8 cellular contexts compared by ENCODE assay signal in the genomic region with DNA sequence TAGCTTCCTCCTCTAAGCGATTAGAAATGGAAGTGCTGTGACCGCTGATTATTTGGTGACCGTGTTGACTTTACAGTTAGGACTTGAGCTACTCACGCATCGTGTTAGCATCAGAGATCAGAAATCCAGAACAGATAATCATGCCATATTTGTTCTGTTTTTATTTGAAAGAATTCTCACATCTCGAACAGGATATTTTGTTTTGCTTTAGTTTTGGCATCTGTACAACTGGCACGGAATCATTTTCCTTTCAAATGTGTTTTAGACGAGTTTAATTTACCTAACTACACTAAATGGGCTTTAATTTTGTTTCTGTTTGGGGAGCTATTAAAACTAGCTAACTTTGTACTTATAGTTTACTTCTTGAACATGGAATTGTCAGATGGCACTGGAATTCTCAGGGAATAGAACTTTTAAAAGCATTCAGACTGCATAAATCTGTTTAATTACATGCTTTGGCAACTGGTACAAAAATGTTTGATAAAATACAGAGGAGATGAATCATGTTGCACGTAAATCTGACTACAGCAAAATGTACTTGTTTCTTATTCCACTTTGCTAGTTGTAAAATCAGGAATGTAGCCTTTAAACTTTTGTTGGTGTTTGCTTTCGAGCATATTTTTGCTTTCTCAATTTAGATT. TPM values are rescaled to one million over a fixed set of nuclear protein-coding genes. Genes with fewer than 3 reads are reported as not detected.
DNase-seq lines count a peak whose midpoint lies in the region; ATAC-seq and TF ChIP-seq lines count a peak whose summit lies in the region.

No MANE protein-coding gene starts in this region.

- no peak for TF ChIP-seq CTCF in fibroblast of lung (conservative IDR thresholded peaks at IDR 0.05 in 1 of 2, IDR thresholded peaks at IDR 0.05 in 1 of 2; ENCODE audit: low read depth in 1 of 2, low read length in 2 of 2)
- TF ChIP-seq CTCF in retinal pigment epithelial cell (conservative IDR thresholded peaks at IDR 0.05; ENCODE audit: low read depth, low read length), result no peak

- CTCF ChIA-PET in T-cell (lab: Charles Lee), result interaction anchor here (0.6 to 2.1 kb wide), 7 partner anchors 9 to 1760 kb away, joined by 3 to 8 read pairs (median 4); no protein-coding TSS in a partner anchor

- H3K4me3 ChIP-seq in fibroblast of lung (replicated peaks in 1 of 4; ENCODE audit: control extremely low read depth in 1 of 4, insufficient read depth in 1 of 4, low read depth in 3 of 4, low read length in 4 of 4), result peak overlapping the region; percentile 86 to 97 (median 93)
- H3K4me3 ChIP-seq in retinal pigment epithelial cell (ENCODE audit: low read length), result peak overlapping the region; percentile 92

- H3K27ac Mint-ChIP-seq in T-cell, result peak overlapping the region in 1 of 2 donors; percentile 12

- H3K79me2 ChIP-seq in fibroblast of lung (ENCODE audit: control insufficient read depth, insufficient read depth, low read length), result peaks cover 57% of the 10 kb centered on the region

- peaks cover 3% of the 10 kb centered on the region for H3K4me1 ChIP-seq in fibroblast of lung (ENCODE audit: control insufficient read depth, extremely low read depth, insufficient read depth, low read length)

- H3K27me3 Mint-ChIP-seq in T-cell, result peaks cover 13 to 14% of the 10 kb centered on the region in 2 donors

- POLR2A ChIA-PET in T-cell (lab: Charles Lee), result interaction anchor here in 1 of 2 donors (0.6 to 0.7 kb wide), 2 partner anchors 10 to 12 kb away, joined by 3 read pairs; no protein-coding TSS in a partner anchor

- peak overlapping the region; percentile 91 to 96 (median 93) for H3K4me3 Mint-ChIP-seq in T-cell

- H3K9me3 ChIP-seq in fibroblast of lung (ENCODE audit: control insufficient read depth, insufficient read depth, low read depth, low read length), result no peaks in the 10 kb centered on the region

- H3K4me1 Mint-ChIP-seq in T-cell, result peaks cover 37 to 42% (median 39%) of the 10 kb centered on the region in 3 donors

- H3K27ac ChIP-seq in fibroblast of lung (ENCODE audit: insufficient read depth, low read length), result peak overlapping the region; percentile 97

- no peak for ATAC-seq in T-cell (replicated peaks in 1 of 4)
- no peak for ATAC-seq in HG03280 (IDR thresholded peaks at IDR 0.05; ENCODE audit: unreplicated experiment)

- H3K9me3 Mint-ChIP-seq in T-cell, result no peaks in the 10 kb centered on the region

- H3K36me3 Mint-ChIP-seq in T-cell, result peaks cover 3% of the 10 kb centered on the region

- H4K20me1 ChIP-seq in fibroblast of lung (ENCODE audit: control insufficient read depth, extremely low read depth, insufficient read depth, low read length), result no peaks in the 10 kb centered on the region

- peak overlapping the region; percentile 84 for H3K4me2 ChIP-seq in fibroblast of lung (ENCODE audit: extremely low read depth, insufficient read depth, low read length)

- DNase-seq in SHP77 treated with DMSO at 0.1 percent for 48 hours (lab: John Stamatoyannopoulos, UW) (peak; percentile 49), SHP77 (lab: John Stamatoyannopoulos, UW) (no peak), T-cell (no peak), fibroblast of lung (ENCODE audit: low read depth in 2 of 2) (peak; percentile 58 to 67), retinal pigment epithelial cell (ENCODE audit: low read depth) (no peak), SW480 (ENCODE audit: low spot score) (no peak), NCI-H446 treated with DMSO at 0.1 percent for 48 hours (lab: John Stamatoyannopoulos, UW) (no peak)

- no peak overlapping the region for H2AFZ ChIP-seq in fibroblast of lung (ENCODE audit: low read length)

- H3K27me3 ChIP-seq in fibroblast of lung (ENCODE audit: control insufficient read depth, insufficient read depth, low read length), result no peaks in the 10 kb centered on the region

- no peaks in the 10 kb centered on the region for H3K36me3 ChIP-seq in fibroblast of lung (ENCODE audit: control insufficient read depth, insufficient read depth, low read length)

- peak overlapping the region; percentile 91 for H3K9ac ChIP-seq in fibroblast of lung (ENCODE audit: insufficient read depth, low read length)

RNA-seq across cellular contexts. Expression of gene ITPRID2, which starts 1.4 kb away (rescaled TPM):
- 10 to 100 TPM; 29.1 to 55.8 (median 45.1) TPM for total RNA-seq in T-cell
- 117 and 179 TPM in 2 replicates for total RNA-seq in fibroblast of lung
- 70.5 and 122 TPM in 2 replicates for polyA plus RNA-seq in fibroblast of lung
- polyA plus RNA-seq in fibroblast of lung (2012), result 92.3 and 123 TPM in 2 replicates
- polyA minus RNA-seq in fibroblast of lung (ENCODE audit: low replicate concordance), result 53.6 and 126 TPM in 2 replicates

Comparison
In these comparisons a context has a peak if more than half of its experiments do, and no peak if none do; other contexts are left out.
1. DNase-seq: peak in SHP77 treated with DMSO at 0.1 percent for 48 hours (single experiment) and fibroblast of lung (2 of 2); none in SHP77 (0 of 2), T-cell (0 of 34), retinal pigment epithelial cell (single experiment), SW480 (single experiment) and NCI-H446 treated with DMSO at 0.1 percent for 48 hours (single experiment).